In the genomic region with DNA sequence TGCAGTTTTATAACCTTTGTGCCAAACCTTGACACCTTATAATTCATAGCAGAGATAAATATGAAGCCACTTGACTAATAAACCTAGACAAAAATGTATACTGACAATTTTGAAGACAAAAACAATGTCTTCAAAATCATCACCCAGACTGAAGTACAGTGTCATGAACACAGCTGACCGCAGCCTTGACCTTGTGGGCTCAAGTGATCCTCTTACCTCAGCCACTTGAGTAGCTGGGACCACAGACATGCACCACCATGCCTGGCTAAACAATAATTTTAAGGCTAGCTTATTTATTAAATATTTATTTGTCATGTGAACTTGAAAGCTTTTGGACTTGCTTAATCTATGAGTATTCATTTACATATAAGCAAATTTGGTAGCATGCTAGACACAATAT, we compare ENCODE assay signal across 20 cellular contexts. TPM values are rescaled to one million over a fixed set of nuclear protein-coding genes. Genes with fewer than 3 reads are reported as not detected.
DNase-seq lines count a peak whose midpoint lies in the region; ATAC-seq, FAIRE-seq and TF ChIP-seq lines count a peak whose summit lies in the region.
"Had no signal": no experiment of that assay in that cellular context is flagged by ENCODE, and none has a peak within 500 bp of the region (broad histone marks: within the 10 kb centered on the region; RNA-seq: fewer than 3 reads in every experiment).

No MANE protein-coding gene starts in this region.

- H4K91ac ChIP-seq in mesenchymal stem cell (ENCODE audit: low read length): no peak overlapping the region

- H3K4me2 ChIP-seq in GM12878 (ENCODE audit: control insufficient read depth, insufficient read depth): no peak overlapping the region
- H3K4me2 ChIP-seq in mesenchymal stem cell (ENCODE audit: low read length, poor library complexity, severe bottlenecking): no peak overlapping the region
- H3K4me2 ChIP-seq: BLaER1 treated with 17β-estradiol and CSF1 and Interleukin-3, amounts not matched to agents 10 nM and 100 nM had no signal

- no peak overlapping the region for H3K4ac ChIP-seq in mesenchymal stem cell (ENCODE audit: low read depth in 1 of 2, low read length in 2 of 2)

- H2AFZ ChIP-seq in GM12878 (ENCODE audit: control insufficient read depth, low read depth, low read length) (no peak overlapping the region), mesenchymal stem cell (ENCODE audit: low read depth, low read length) (no peak overlapping the region)
- H2AFZ ChIP-seq: GM23248 had no signal

- RAD21 ChIA-PET in GM12878 (lab: Charles Lee; ENCODE audit: unreplicated experiment): no interaction called here

- H3K27me3 ChIP-seq in GM12878 (replicated peaks in 1 of 2; ENCODE audit: control insufficient read depth in 2 of 2, insufficient read depth in 2 of 2, low read length in 1 of 2) (no peaks in the 10 kb centered on the region), mesenchymal stem cell (ENCODE audit: control insufficient read depth in 1 of 2, insufficient read depth in 1 of 2, low read length in 2 of 2) (no peaks in the 10 kb centered on the region), esophagus muscularis mucosa (no peaks in the 10 kb centered on the region)
- H3K27me3 ChIP-seq: BLaER1 treated with 17β-estradiol and CSF1 and Interleukin-3, amounts not matched to agents 10 nM and 100 nM had no signal

- H3K14ac ChIP-seq in mesenchymal stem cell (ENCODE audit: low read length in 2 of 2): no peak overlapping the region

- no peak overlapping the region for H3K23ac ChIP-seq in mesenchymal stem cell (ENCODE audit: low read length in 2 of 2)

- no peak overlapping the region for H3K18ac ChIP-seq in mesenchymal stem cell (ENCODE audit: low read depth in 1 of 2, low read length in 2 of 2)

- no peaks in the 10 kb centered on the region for H3K79me2 ChIP-seq in GM12878 (ENCODE audit: control insufficient read depth, insufficient read depth, low read length)

- H3K9ac ChIP-seq in GM12878 (ENCODE audit: control insufficient read depth, insufficient read depth, low read length) (no peak overlapping the region), mesenchymal stem cell (ENCODE audit: low read length) (no peak overlapping the region)
- H3K9ac ChIP-seq: BLaER1 treated with 17β-estradiol and CSF1 and Interleukin-3, amounts not matched to agents 10 nM and 100 nM; GM23248 had no signal

- SMC1A ChIA-PET in GM12878 (lab: Charles Lee; ENCODE audit: uncharacterized antibody, unreplicated experiment): interaction anchor here (0.9 to 1.0 kb wide), 3 partner anchors 10 to 304 kb away, joined by 3 to 6 read pairs (median 3); no protein-coding TSS in a partner anchor

- H3K9me3 ChIP-seq in GM12878 (replicated peaks; ENCODE audit: control insufficient read depth, insufficient read depth, low read length) (no peaks in the 10 kb centered on the region), mesenchymal stem cell (ENCODE audit: control insufficient read depth, low read length) (no peaks in the 10 kb centered on the region), esophagus muscularis mucosa (no peaks in the 10 kb centered on the region)
- H3K9me3 ChIP-seq: HAP-1 had no signal

- CTCF ChIA-PET in GM12878 (lab: Yijun Ruan, JAX): interaction anchor here (1.0 to 1.3 kb wide), 4 partner anchors 21 to 190 kb away, joined by 3 to 4 read pairs (median 3); partner anchors contain the start of gene IL6

- no peaks in the 10 kb centered on the region for H3K79me1 ChIP-seq in mesenchymal stem cell (replicated peaks; ENCODE audit: low read length, poor library complexity, severe bottlenecking)

- DNase-seq in EH (ENCODE audit: low read depth): peak; percentile 6
- peak; percentile 43 for DNase-seq in LHCN-M2 (ENCODE audit: low read depth)
- no peak for DNase-seq in GM12878 (ENCODE audit: low read depth, low spot score)
- peak; percentile 28 for DNase-seq in mesenchymal stem cell
- DNase-seq in kidney glomerular epithelial cell (lab: John Stamatoyannopoulos, UW): no peak
- DNase-seq in esophagus muscularis mucosa (ENCODE audit: extremely low spot score): no peak
- DNase-seq: 8988T; CD8-positive, alpha-beta T cell; DMS 273 treated with DMSO at 0.1 percent for 48 hours; DMS79; GM23248 had no signal

- ATAC-seq in GM12878: no peak
- no peak for ATAC-seq in GM19397 (IDR thresholded peaks at IDR 0.05; ENCODE audit: unreplicated experiment)
- no peak for ATAC-seq in HG03442 (IDR thresholded peaks at IDR 0.05; ENCODE audit: unreplicated experiment)
- ATAC-seq: CD8-positive, alpha-beta T cell had no signal

- WGBS in GM12878 (ENCODE audit: insufficient coverage, insufficient replicate concordance, low lambda C conversion rate, missing lambda C conversion rate): 82% methylated on average over 1 of the region's 1 CpG
- WGBS in mesenchymal stem cell: 88% methylated on average over 1 of the region's 1 CpG
- 0% methylated on average over 1 of the region's 1 CpG for WGBS in esophagus muscularis mucosa

- H3K27ac ChIP-seq in GM12878 (ENCODE audit: control insufficient read depth, insufficient read depth): no peak overlapping the region
- no peak overlapping the region for H3K27ac ChIP-seq in mesenchymal stem cell (ENCODE audit: low read length, poor library complexity, severe bottlenecking)
- no peak overlapping the region for H3K27ac ChIP-seq in esophagus muscularis mucosa (replicated peaks in 1 of 4)
- H3K27ac ChIP-seq: BLaER1 treated with 17β-estradiol and CSF1 and Interleukin-3, amounts not matched to agents 10 nM and 100 nM; GM23248 had no signal

- intact Hi-C loops in GM12878 (cut with micrococcal nuclease; ENCODE audit: unreplicated experiment) (no loop called here), esophagus muscularis mucosa (cut with DNase I) (no loop called here)

- H2BK120ac ChIP-seq in mesenchymal stem cell (ENCODE audit: low read depth, low read length): no peak overlapping the region

- no peaks in the 10 kb centered on the region for H3K36me3 ChIP-seq in GM12878 (ENCODE audit: control insufficient read depth in 2 of 2, insufficient read depth in 2 of 2, low read length in 1 of 2)
- H3K36me3 ChIP-seq in mesenchymal stem cell (ENCODE audit: control insufficient read depth in 1 of 2, insufficient read depth in 2 of 2, low read depth in 1 of 2, low read length in 2 of 2): no peaks in the 10 kb centered on the region
- no peaks in the 10 kb centered on the region for H3K36me3 ChIP-seq in esophagus muscularis mucosa
- H3K36me3 ChIP-seq: BLaER1 treated with 17β-estradiol and CSF1 and Interleukin-3, amounts not matched to agents 10 nM and 100 nM; HAP-1 had no signal

- H4K20me1 ChIP-seq in GM12878 (ENCODE audit: control insufficient read depth, insufficient read depth): no peaks in the 10 kb centered on the region
- H4K20me1 ChIP-seq: BLaER1 treated with 17β-estradiol and CSF1 and Interleukin-3, amounts not matched to agents 10 nM and 100 nM had no signal

- no TSS peak for BruUV-seq in GM12878 (replicated peaks; lab: Mats Ljungman, UMichigan)

- no peak overlapping the region for H3K4me3 ChIP-seq in GM12878
- no peak overlapping the region for H3K4me3 ChIP-seq in mesenchymal stem cell (ENCODE audit: insufficient read depth in 1 of 2, low read depth in 1 of 2, low read length in 2 of 2)
- no peak overlapping the region for H3K4me3 ChIP-seq in esophagus muscularis mucosa
- H3K4me3 ChIP-seq: BLaER1 treated with 17β-estradiol and CSF1 and Interleukin-3, amounts not matched to agents 10 nM and 100 nM; GM23248; HAP-1 had no signal

- no peak overlapping the region for H2AK5ac ChIP-seq in mesenchymal stem cell (ENCODE audit: low read length, severe bottlenecking)

- TF ChIP-seq POLR2A in GM12878 (IDR thresholded peaks at IDR 0.05; ENCODE audit: low read depth, low read length) (no peak), esophagus muscularis mucosa (IDR thresholded peaks at IDR 0.05; ENCODE audit: low read depth) (no peak)

- no peak for FAIRE-seq in GM12878 (lab: Jason Lieb, UNC)
- FAIRE-seq: GM12891, GM19239 had no signal

- H2BK12ac ChIP-seq in mesenchymal stem cell (ENCODE audit: low read length in 2 of 2): no peak overlapping the region

- in situ Hi-C loops in GM12878 (cut with MboI): no loop called here

- POLR2A ChIA-PET in GM12878 (lab: Charles Lee): no interaction called here

- no peak overlapping the region for H2BK5ac ChIP-seq in mesenchymal stem cell (ENCODE audit: low read depth, low read length, poor library complexity, severe bottlenecking)

- H3K4me1 ChIP-seq in GM12878 (ENCODE audit: control insufficient read depth, insufficient read depth, low read length) (no peaks in the 10 kb centered on the region), mesenchymal stem cell (ENCODE audit: control insufficient read depth, insufficient read depth, low read depth, low read length) (no peaks in the 10 kb centered on the region), esophagus muscularis mucosa (no peaks in the 10 kb centered on the region)
- H3K4me1 ChIP-seq: BLaER1 treated with 17β-estradiol and CSF1 and Interleukin-3, amounts not matched to agents 10 nM and 100 nM; HAP-1 had no signal

- no peak overlapping the region for H2BK15ac ChIP-seq in mesenchymal stem cell (ENCODE audit: low read depth, poor library complexity, severe bottlenecking)

- no peak overlapping the region for H4K8ac ChIP-seq in mesenchymal stem cell (ENCODE audit: low read length)

- TF ChIP-seq EP300 in GM12878 (IDR thresholded peaks at IDR 0.05; ENCODE audit: borderline replicate concordance in 1 of 2, control insufficient read depth in 1 of 2, low read depth in 2 of 2, low read length in 2 of 2) (no peak), esophagus muscularis mucosa (IDR thresholded peaks at IDR 0.05) (no peak)

- TF ChIP-seq CTCF in GM12878 (IDR thresholded peaks at IDR 0.05 in 2 of 3, conservative IDR thresholded peaks at IDR 0.05 in 1 of 3; ENCODE audit: control insufficient read depth in 2 of 3, extremely low read depth in 1 of 3, insufficient read depth in 1 of 3, low read depth in 3 of 3, low read length in 3 of 3) (no peak), esophagus muscularis mucosa (IDR thresholded peaks at IDR 0.05) (no peak)

- no peak for TF ChIP-seq RAD21 in GM12878 (IDR thresholded peaks at IDR 0.05; ENCODE audit: insufficient read depth, low read depth, low read length)

RNA-seq across cellular contexts. Expression of gene IL6, which starts 24.3 kb away (rescaled TPM):
- total RNA-seq in LHCN-M2 (2014; rRNA removed) (1.7 TPM in 1 of 2 replicates, not detected in the other), GM12878 (2014; rRNA removed) (not detected in 2 replicates), GM12878 (2014; rRNA removed; fragmentation: Illumina TruSeq; extraction: Trizol) (not detected in 2 replicates), GM12878 (2021) (not detected in 2 replicates), esophagus muscularis mucosa (10 to 100 TPM in 1 of 4 donors, 1 to 10 TPM in 2, under 1 TPM in 1; 0.83 to 51.4 (median 3.4) TPM)
- 1.9 TPM for polyA plus RNA-seq in LHCN-M2 (2012)
- not detected in 2 replicates for total RNA-seq in GM12878 (2013; cell fraction: nucleolus; rRNA removed)
- not detected for polyA plus RNA-seq in GM12878 (2011; ENCODE audit: low read depth)
- polyA plus RNA-seq in GM12878 (2011; rRNA removed) (not detected in 2 replicates), GM12878 (2014; fragmentation: Illumina TruSeq; extraction: Trizol) (not detected in 2 replicates), GM12878 (2014; fragmentation: Nextera tagmentation; extraction: Ambion mirVana) (not detected), GM12878 (2014; rRNA removed) (not detected in 2 replicates), GM12878 (2016; fragmentation: Nextera tagmentation; extraction: Ambion mirVana) (not detected)
- polyA plus RNA-seq in GM12878 (2011; cell fraction: cytosol; rRNA removed): not detected in 2 replicates
- not detected in 2 replicates for polyA plus RNA-seq in GM12878 (2011; cell fraction: nucleus; rRNA removed)
- 0.15 TPM in 1 of 2 replicates, not detected in the other for polyA plus RNA-seq in GM12878 (2012)
- polyA minus RNA-seq in GM12878 (2011; rRNA and poly(A)+ RNA removed): not detected in 2 replicates
- polyA minus RNA-seq in GM12878 (2011; cell fraction: cytosol; rRNA and poly(A)+ RNA removed): not detected in 2 replicates
- polyA minus RNA-seq in GM12878 (2011; cell fraction: nucleus; rRNA and poly(A)+ RNA removed): not detected in 2 replicates
- polyA plus RNA-seq in mesenchymal stem cell (2013, experiment 1 of 2): 123 TPM
- polyA plus RNA-seq in mesenchymal stem cell (2013, experiment 2 of 2): 124 TPM
- total RNA-seq: A673, G401, HT-29 had no signal

Comparison
In these comparisons a context has a peak if more than half of its experiments do, and no peak if none do; other contexts are left out.
1. DNase-seq: peak in EH (single experiment), LHCN-M2 (single experiment) and mesenchymal stem cell (single experiment); none in GM12878 (single experiment), kidney glomerular epithelial cell (single experiment) and esophagus muscularis mucosa (single experiment).